11 cellular contexts compared by ENCODE assay signal in the genomic region with DNA sequence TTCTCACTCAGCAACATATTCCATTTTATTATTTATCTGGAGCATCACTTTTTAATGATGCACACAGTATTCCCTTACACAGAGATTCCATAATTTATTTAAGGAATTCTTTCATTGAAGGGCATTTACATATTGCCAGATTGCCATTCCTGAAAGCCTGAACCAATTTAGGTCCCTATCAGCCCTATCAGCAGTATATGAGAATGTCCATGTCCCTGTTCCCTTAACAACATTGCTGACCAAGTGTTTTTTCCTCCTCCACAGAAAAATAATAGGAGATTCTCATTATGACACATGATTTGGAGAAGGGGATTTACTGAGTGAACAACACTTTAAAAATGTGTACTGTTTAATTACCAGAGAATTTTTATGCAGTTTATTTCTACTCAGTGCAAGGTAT.
"Had no signal": no experiment of that assay in that cellular context is flagged by ENCODE, and none has a peak within 500 bp of the region (broad histone marks: within the 10 kb centered on the region; RNA-seq: fewer than 3 reads in every experiment).

No MANE protein-coding gene starts in this region.

- H3K4me3 ChIP-seq: GM23248, GM23338, HAP-1 had no signal

- ATAC-seq: GM23338, HCT116 had no signal

- H3K9ac ChIP-seq: GM23248 had no signal

- H3K27ac ChIP-seq: GM23248 had no signal

- H3K4me2 ChIP-seq: GM23338 had no signal

- FAIRE-seq: H1, H54 had no signal

- DNase-seq: GM23248, GOT3, H7, H9, HCEC 1CT, HFFc6 had no signal

- H3K36me3 ChIP-seq: HAP-1 had no signal

- H3K9me3 ChIP-seq: HAP-1 had no signal

- H3K4me1 ChIP-seq: HAP-1 had no signal

- H2AFZ ChIP-seq: GM23248, GM23338 had no signal
